ENCODE assay signal across 36 cellular contexts in genomic region chr3:21105784-21106183, GRCh38.
"Had no signal": no experiment of that assay in that cellular context is flagged by ENCODE, and none has a peak within 500 bp of the region (broad histone marks: within the 10 kb centered on the region; RNA-seq: fewer than 3 reads in every experiment).

No MANE protein-coding gene starts in this region.

- H3K27me3 ChIP-seq: ascending aorta, cardiac muscle cell had no signal

- H3K27me3 Mint-ChIP-seq: activated B cell treated with CpG ODN at 0.5 μM for 24 hours; activated CD4-positive, alpha-beta memory T cell treated with anti-CD3 and anti-CD28 coated beads, Interleukin-2, amount 10 ng/mL, durations not matched to agents 7 days and 5 days; activated CD4-positive, alpha-beta T cell treated with anti-CD3 and anti-CD28 coated beads for 36 hours; activated CD4-positive, alpha-beta T cell treated with anti-CD3 and anti-CD28 coated beads, Interleukin-2, amount 10 ng/mL, durations not matched to agents 7 days and 5 days; activated CD8-positive, alpha-beta memory T cell treated with anti-CD3 and anti-CD28 coated beads, Interleukin-2, amount 10 ng/mL, durations not matched to agents 7 days and 5 days; activated naive CD4-positive, alpha-beta T cell treated with anti-CD3 and anti-CD28 coated beads, Interleukin-2, amount 10 ng/mL, durations not matched to agents 7 days and 5 days; activated naive CD4-positive, alpha-beta T cell treated with anti-CD3 and anti-CD28 coated beads, Interleukin-2, amount 50 U/mL, for 24 hours; activated naive CD8-positive, alpha-beta T cell; activated naive CD8-positive, alpha-beta T cell treated with anti-CD3 and anti-CD28 coated beads, Interleukin-2, amount 10 ng/mL, durations not matched to agents 7 days and 5 days; activated naive CD8-positive, alpha-beta T cell treated with anti-CD3 and anti-CD28 coated beads, Interleukin-2, amount 50 U/mL, for 24 hours; activated T-cell treated with anti-CD3 and anti-CD28 coated beads, Interleukin-2, amount 50 U/mL, for 24 hours had no signal

- H3K27ac Mint-ChIP-seq: activated B cell treated with CpG ODN at 0.5 μM for 24 hours; activated CD4-positive, alpha-beta memory T cell treated with anti-CD3 and anti-CD28 coated beads, Interleukin-2, amount 10 ng/mL, durations not matched to agents 7 days and 5 days; activated CD4-positive, alpha-beta T cell treated with anti-CD3 and anti-CD28 coated beads for 36 hours; activated CD4-positive, alpha-beta T cell treated with anti-CD3 and anti-CD28 coated beads, Interleukin-2, amount 10 ng/mL, durations not matched to agents 7 days and 5 days; activated CD8-positive, alpha-beta memory T cell treated with anti-CD3 and anti-CD28 coated beads, Interleukin-2, amount 10 ng/mL, durations not matched to agents 7 days and 5 days; activated CD8-positive, alpha-beta T cell treated with anti-CD3 and anti-CD28 coated beads, Interleukin-2, amount 10 ng/mL, durations not matched to agents 7 days and 5 days; activated naive CD4-positive, alpha-beta T cell treated with anti-CD3 and anti-CD28 coated beads, Interleukin-2, amount 10 ng/mL, durations not matched to agents 7 days and 5 days; activated naive CD4-positive, alpha-beta T cell treated with anti-CD3 and anti-CD28 coated beads, Interleukin-2, amount 50 U/mL, for 24 hours; activated naive CD8-positive, alpha-beta T cell; activated naive CD8-positive, alpha-beta T cell treated with anti-CD3 and anti-CD28 coated beads, Interleukin-2, amount 10 ng/mL, durations not matched to agents 7 days and 5 days; activated naive CD8-positive, alpha-beta T cell treated with anti-CD3 and anti-CD28 coated beads, Interleukin-2, amount 50 U/mL, for 24 hours; activated T-cell treated with anti-CD3 and anti-CD28 coated beads, Interleukin-2, amount 50 U/mL, for 24 hours; activated T-helper 2 cell treated with anti-CD3 and anti-CD28 coated beads, Interferon-gamma antibody, Interleukin-2, Interleukin-4, amounts not matched to agents 10 μg/mL and 5 μg/mL and 100 μg/mL, durations not matched to agents 14 hours and 24 hours and 36 hours; brain; T-helper 1 cell treated with Interleukin-12 subunit alpha and Interleukin-12 subunit beta and Interleukin-4 antibody, amounts not matched to agents 30 μg/mL and 1 μg/mL, for 36 hours; T-helper 2 cell treated with Interferon-gamma antibody and Interleukin-4, amounts not matched to agents 5 μg/mL and 100 μg/mL, for 36 hours had no signal

- H3K4me3 Mint-ChIP-seq: activated B cell treated with CpG ODN at 0.5 μM for 24 hours; activated CD4-positive, alpha-beta memory T cell treated with anti-CD3 and anti-CD28 coated beads, Interleukin-2, amount 10 ng/mL, durations not matched to agents 7 days and 5 days; activated CD4-positive, alpha-beta T cell treated with anti-CD3 and anti-CD28 coated beads for 36 hours; activated CD4-positive, alpha-beta T cell treated with anti-CD3 and anti-CD28 coated beads, Interleukin-2, amount 10 ng/mL, durations not matched to agents 7 days and 5 days; activated CD8-positive, alpha-beta memory T cell treated with anti-CD3 and anti-CD28 coated beads, Interleukin-2, amount 10 ng/mL, durations not matched to agents 7 days and 5 days; activated CD8-positive, alpha-beta T cell treated with anti-CD3 and anti-CD28 coated beads, Interleukin-2, amount 10 ng/mL, durations not matched to agents 7 days and 5 days; activated naive CD4-positive, alpha-beta T cell treated with anti-CD3 and anti-CD28 coated beads, Interleukin-2, amount 10 ng/mL, durations not matched to agents 7 days and 5 days; activated naive CD4-positive, alpha-beta T cell treated with anti-CD3 and anti-CD28 coated beads, Interleukin-2, amount 50 U/mL, for 24 hours; activated naive CD8-positive, alpha-beta T cell; activated naive CD8-positive, alpha-beta T cell treated with anti-CD3 and anti-CD28 coated beads, Interleukin-2, amount 10 ng/mL, durations not matched to agents 7 days and 5 days; activated naive CD8-positive, alpha-beta T cell treated with anti-CD3 and anti-CD28 coated beads, Interleukin-2, amount 50 U/mL, for 24 hours; activated T-cell treated with anti-CD3 and anti-CD28 coated beads, Interleukin-2, amount 50 U/mL, for 24 hours; brain; T-helper 1 cell treated with Interleukin-12 subunit alpha and Interleukin-12 subunit beta and Interleukin-4 antibody, amounts not matched to agents 30 μg/mL and 1 μg/mL, for 36 hours; T-helper 2 cell treated with Interferon-gamma antibody and Interleukin-4, amounts not matched to agents 5 μg/mL and 100 μg/mL, for 36 hours had no signal

- DNase-seq: activated B cell treated with CpG ODN at 0.5 μM for 24 hours; activated CD4-positive, alpha-beta memory T cell treated with anti-CD3 and anti-CD28 coated beads, Interleukin-2, amount 10 ng/mL, durations not matched to agents 7 days and 5 days; activated CD4-positive, alpha-beta T cell treated with anti-CD3 and anti-CD28 coated beads for 36 hours; activated CD4-positive, alpha-beta T cell treated with anti-CD3 and anti-CD28 coated beads for 48 hours; activated CD4-positive, alpha-beta T cell treated with anti-CD3 and anti-CD28 coated beads, Interleukin-2, amount 10 ng/mL, durations not matched to agents 7 days and 5 days; activated CD4-positive, alpha-beta T cell treated with anti-CD3 and anti-CD28 coated beads, Interleukin-2, amount 50 U/mL, for 48 hours; activated CD4-positive, CD25-positive, alpha-beta regulatory T cell treated with anti-CD3 and anti-CD28 coated beads, Interleukin-2, amount 50 U/mL, for 72 hours; activated CD8-positive, alpha-beta memory T cell treated with anti-CD3 and anti-CD28 coated beads for 24 hours; activated CD8-positive, alpha-beta memory T cell treated with anti-CD3 and anti-CD28 coated beads, Interleukin-2, amount 10 ng/mL, durations not matched to agents 7 days and 5 days; activated CD8-positive, alpha-beta memory T cell treated with anti-CD3 and anti-CD28 coated beads, Interleukin-2, amount 50 U/mL, for 48 hours; activated CD8-positive, alpha-beta T cell treated with anti-CD3 and anti-CD28 coated beads, Interleukin-2, amount 10 ng/mL, durations not matched to agents 7 days and 5 days; activated effector memory CD4-positive, alpha-beta T cell treated with Interleukin-2 at 50 U/mL for 16 hours; activated gamma-delta T cell; activated naive CD4-positive, alpha-beta T cell treated with anti-CD3 and anti-CD28 coated beads, Interleukin-2, amount 10 ng/mL, durations not matched to agents 7 days and 5 days; activated naive CD4-positive, alpha-beta T cell treated with Interleukin-2 at 50 U/mL for 16 hours; activated naive CD8-positive, alpha-beta T cell treated with anti-CD3 and anti-CD28 coated beads, Interleukin-2, amount 10 ng/mL, durations not matched to agents 7 days and 5 days; activated naive CD8-positive, alpha-beta T cell treated with anti-CD3 and anti-CD28 coated beads, Interleukin-2, amount 50 U/mL, for 24 hours; activated T-cell treated with anti-CD3 and anti-CD28 coated beads, Interleukin-2, amount 50 U/mL, for 24 hours; activated T-cell treated with anti-CD3 and anti-CD28 coated beads, Interleukin-2, amount 50 U/mL, for 48 hours; amygdala; anterior cingulate cortex; caudate nucleus; SW 1271; T-helper 1 cell; T-helper 2 cell; T-helper 9 cell had no signal

- H3K36me3 Mint-ChIP-seq: activated CD8-positive, alpha-beta memory T cell treated with anti-CD3 and anti-CD28 coated beads, Interleukin-2, amount 10 ng/mL, durations not matched to agents 7 days and 5 days; activated naive CD4-positive, alpha-beta T cell treated with anti-CD3 and anti-CD28 coated beads, Interleukin-2, amount 10 ng/mL, durations not matched to agents 7 days and 5 days; activated naive CD4-positive, alpha-beta T cell treated with anti-CD3 and anti-CD28 coated beads, Interleukin-2, amount 50 U/mL, for 24 hours; activated naive CD8-positive, alpha-beta T cell; activated naive CD8-positive, alpha-beta T cell treated with anti-CD3 and anti-CD28 coated beads, Interleukin-2, amount 10 ng/mL, durations not matched to agents 7 days and 5 days; brain had no signal

- H3K4me1 ChIP-seq: ascending aorta had no signal

- H3K4me1 Mint-ChIP-seq: activated B cell treated with CpG ODN at 0.5 μM for 24 hours; activated CD4-positive, alpha-beta memory T cell treated with anti-CD3 and anti-CD28 coated beads, Interleukin-2, amount 10 ng/mL, durations not matched to agents 7 days and 5 days; activated CD4-positive, alpha-beta T cell treated with anti-CD3 and anti-CD28 coated beads for 36 hours; activated CD4-positive, alpha-beta T cell treated with anti-CD3 and anti-CD28 coated beads, Interleukin-2, amount 10 ng/mL, durations not matched to agents 7 days and 5 days; activated CD8-positive, alpha-beta memory T cell treated with anti-CD3 and anti-CD28 coated beads, Interleukin-2, amount 10 ng/mL, durations not matched to agents 7 days and 5 days; activated naive CD4-positive, alpha-beta T cell treated with anti-CD3 and anti-CD28 coated beads, Interleukin-2, amount 10 ng/mL, durations not matched to agents 7 days and 5 days; activated naive CD4-positive, alpha-beta T cell treated with anti-CD3 and anti-CD28 coated beads, Interleukin-2, amount 50 U/mL, for 24 hours; activated naive CD8-positive, alpha-beta T cell treated with anti-CD3 and anti-CD28 coated beads, Interleukin-2, amount 10 ng/mL, durations not matched to agents 7 days and 5 days; activated naive CD8-positive, alpha-beta T cell treated with anti-CD3 and anti-CD28 coated beads, Interleukin-2, amount 50 U/mL, for 24 hours had no signal

- H3K27ac ChIP-seq: ascending aorta, cardiac muscle cell, VCaP had no signal

- ATAC-seq: activated CD4-positive, alpha-beta T cell treated with anti-CD3 and anti-CD28 coated beads for 36 hours; activated CD8-positive, alpha-beta memory T cell treated with anti-CD3 and anti-CD28 coated beads, Interleukin-2, amount 10 ng/mL, durations not matched to agents 7 days and 5 days; activated CD8-positive, alpha-beta T cell treated with anti-CD3 and anti-CD28 coated beads, Interleukin-2, amount 10 ng/mL, durations not matched to agents 7 days and 5 days; activated naive CD8-positive, alpha-beta T cell treated with anti-CD3 and anti-CD28 coated beads, Interleukin-2, amount 50 U/mL, for 24 hours had no signal

- H3K4me3 ChIP-seq: ascending aorta, cardiac muscle cell had no signal

- H3K36me3 ChIP-seq: ascending aorta, cardiac muscle cell had no signal

- FAIRE-seq: TTC549 had no signal
